22 cellular contexts compared by ENCODE assay signal in genomic region chr13:59856281-59856810, GRCh38.
A peak's percentile ranks its signal among the peaks of the same experiment; 100 is the strongest.
DNase-seq lines count a peak whose midpoint lies in the region; ATAC-seq and TF ChIP-seq lines count a peak whose summit lies in the region.
"Had no signal": no experiment of that assay in that cellular context is flagged by ENCODE, and none has a peak within 500 bp of the region (broad histone marks: within the 10 kb centered on the region; RNA-seq: fewer than 3 reads in every experiment).

No MANE protein-coding gene starts in this region.

- ATAC-seq in T-cell (replicated peaks in 1 of 4): no peak
- ATAC-seq: PC-3, SK-N-SH treated with all-trans-retinoic acid at 6 μM for 48 hours had no signal

- H3K36me3 Mint-ChIP-seq in T-cell: no peaks in the 10 kb centered on the region

- no peaks in the 10 kb centered on the region for H3K27me3 Mint-ChIP-seq in T-cell
- H3K27me3 Mint-ChIP-seq: CD4-positive, alpha-beta T cell had no signal

- intact Hi-C loops in transverse colon (cut with DNase I; ENCODE audit: low total_unique reads): no loop called here

- DNase-seq in EH (ENCODE audit: low read depth) (peak; percentile 81), UCSD-AML1 (lab: John Stamatoyannopoulos, UW; ENCODE audit: unreplicated experiment) (peak; percentile 9), fibroblast of villous mesenchyme (ENCODE audit: low read depth) (peak; percentile 66), transverse colon (peak; percentile 12), putamen (ENCODE audit: low spot score) (no peak), T-cell (no peak), SIG-M5 treated with dmso at 0.1 percent for 504 hours (lab: John Stamatoyannopoulos, UW; ENCODE audit: unreplicated experiment) (no peak)
- DNase-seq: CD4-positive, alpha-beta T cell; GM23248; H9; KBM-7; MV-4-11; NCI-H1105; NCI-H1436 treated with DMSO at 0.1 percent for 48 hours; NCI-H187 treated with DMSO at 0.1 percent for 48 hours; NCI-H2171 treated with DMSO at 0.1 percent for 48 hours; NCI-H345; NCI-H510A treated with DMSO at 0.1 percent for 48 hours; PC-3; SJCRH30 had no signal

- no peaks in the 10 kb centered on the region for H3K36me3 ChIP-seq in transverse colon

- no peak overlapping the region for H3K4me3 ChIP-seq in fibroblast of villous mesenchyme (ENCODE audit: low read depth, low read length)
- no peak overlapping the region for H3K4me3 ChIP-seq in transverse colon
- H3K4me3 ChIP-seq: BLaER1 treated with 17β-estradiol and CSF1 and Interleukin-3, amounts not matched to agents 10 nM and 100 nM; GM23248; SJCRH30 had no signal

- CTCF ChIA-PET in T-cell (lab: Charles Lee): no interaction called here

- peaks cover 0 to 4% (median 0%) of the 10 kb centered on the region in 4 donors for H3K4me1 ChIP-seq in transverse colon
- H3K4me1 ChIP-seq: BLaER1 treated with 17β-estradiol and CSF1 and Interleukin-3, amounts not matched to agents 10 nM and 100 nM; SJCRH30 had no signal

- POLR2A ChIA-PET in T-cell (lab: Charles Lee): no interaction called here

- H3K4me1 Mint-ChIP-seq in T-cell: no peaks in the 10 kb centered on the region
- H3K4me1 Mint-ChIP-seq: H9 had no signal

- TF ChIP-seq CTCF in fibroblast of villous mesenchyme (IDR thresholded peaks at IDR 0.05; ENCODE audit: insufficient read depth, low read depth, low read length) (no peak), transverse colon (IDR thresholded peaks at IDR 0.05) (no peak)

- no peaks in the 10 kb centered on the region for H3K27me3 ChIP-seq in transverse colon
- H3K27me3 ChIP-seq: BLaER1 treated with 17β-estradiol and CSF1 and Interleukin-3, amounts not matched to agents 10 nM and 100 nM; SJCRH30 had no signal

- in situ Hi-C loops in transverse colon (cut with MboI; ENCODE audit: low pct_ligation_motif_present in 1 of 4, low pct_unique_long_range_greater_than_20kb in 1 of 4, low sequenced_read_pairs in 3 of 4): no loop called here

- no peak overlapping the region for H3K4me3 Mint-ChIP-seq in T-cell
- H3K4me3 Mint-ChIP-seq: CD4-positive, alpha-beta T cell; H9 had no signal

- TF ChIP-seq EP300 in transverse colon (IDR thresholded peaks at IDR 0.05; ENCODE audit: low read depth): no peak

- no peak overlapping the region for H3K27ac ChIP-seq in transverse colon
- H3K27ac ChIP-seq: BLaER1 treated with 17β-estradiol and CSF1 and Interleukin-3, amounts not matched to agents 10 nM and 100 nM; GM23248; SJCRH30 had no signal

- no peaks in the 10 kb centered on the region for H3K9me3 ChIP-seq in transverse colon
- H3K9me3 ChIP-seq: SJCRH30 had no signal

- H3K27ac Mint-ChIP-seq in T-cell: no peak overlapping the region
- H3K27ac Mint-ChIP-seq: CD4-positive, alpha-beta T cell; H9 had no signal

- no peak for TF ChIP-seq POLR2A in transverse colon (IDR thresholded peaks at IDR 0.05)

- no peaks in the 10 kb centered on the region for H3K9me3 Mint-ChIP-seq in T-cell
- H3K9me3 Mint-ChIP-seq: CD4-positive, alpha-beta T cell; H9 had no signal

Comparison
In these comparisons a context has a peak if more than half of its experiments do, and no peak if none do; other contexts are left out.
1. DNase-seq: peak in EH (single experiment), UCSD-AML1 (single experiment), fibroblast of villous mesenchyme (single experiment) and transverse colon (single experiment); none in putamen (single experiment), T-cell (0 of 34) and SIG-M5 treated with dmso at 0.1 percent for 504 hours (single experiment).